ENCODE assay signal across 13 cellular contexts in genomic region chr1:235835226-235835625, GRCh38. TPM values are rescaled to one million over a fixed set of nuclear protein-coding genes. Genes with fewer than 3 reads are reported as not detected.
A peak's percentile ranks its signal among the peaks of the same experiment; 100 is the strongest.
DNase-seq lines count a peak whose midpoint lies in the region; ATAC-seq, FAIRE-seq and TF ChIP-seq lines count a peak whose summit lies in the region.
"Had no signal": no experiment of that assay in that cellular context is flagged by ENCODE, and none has a peak within 500 bp of the region (broad histone marks: within the 10 kb centered on the region; RNA-seq: fewer than 3 reads in every experiment).

No MANE protein-coding gene starts in this region.

- H3F3A ChIP-seq in SK-N-SH (replicated peaks; ENCODE audit: insufficient read depth) = no peaks in the 10 kb centered on the region

- H3K9ac ChIP-seq in kidney (ENCODE audit: low read length in 2 of 2) (peak overlapping the region in 1 of 2 donors; percentile 48), SK-N-SH (no peak overlapping the region)

- H3K4me3 ChIP-seq in kidney (ENCODE audit: low read length in 2 of 2) (peak overlapping the region in 1 of 2 donors; percentile 40), stomach (peak overlapping the region in 2 of 4 donors; percentile 11 to 30), SK-N-SH (ENCODE audit: low read depth in 2 of 2, low read length in 1 of 2) (no peak overlapping the region)

- FAIRE-seq in kidney (lab: Jason Lieb, UNC) = no peak

- ATAC-seq in GM19351 (IDR thresholded peaks at IDR 0.05; ENCODE audit: unreplicated experiment) = no peak

- TF ChIP-seq CTCF in kidney (IDR thresholded peaks at IDR 0.05; ENCODE audit: borderline replicate concordance, extremely low read depth, insufficient read depth) = peak; percentile 9
- no peak for TF ChIP-seq CTCF in stomach (IDR thresholded peaks at IDR 0.05)
- TF ChIP-seq CTCF in SK-N-SH (IDR thresholded peaks at IDR 0.05) = no peak

- intact Hi-C loops in kidney (cut with DNase I) (no loop called here), stomach (cut with DNase I; ENCODE audit: low total_unique reads) (no loop called here)

- H3K27me3 ChIP-seq in stomach = no peaks in the 10 kb centered on the region
- H3K27me3 ChIP-seq in SK-N-SH (ENCODE audit: insufficient read depth) = no peaks in the 10 kb centered on the region
- H3K27me3 ChIP-seq: brain microvascular endothelial cell had no signal

- POLR2A ChIA-PET in SK-N-SH (lab: Yijun Ruan, JAX) = no interaction called here

- H3K36me3 ChIP-seq in kidney (ENCODE audit: control insufficient read depth in 1 of 2, insufficient read depth in 2 of 2, low read length in 2 of 2) (no peaks in the 10 kb centered on the region), stomach (peaks cover 0 to 8% (median 5%) of the 10 kb centered on the region in 4 donors), SK-N-SH (replicated peaks in 1 of 2; ENCODE audit: control insufficient read depth in 1 of 2, insufficient read depth in 2 of 2, low read length in 1 of 2) (peaks cover under 1 to 3% of the 10 kb centered on the region in 2 experiments)
- H3K36me3 ChIP-seq: brain microvascular endothelial cell had no signal

- no peaks in the 10 kb centered on the region for H4K20me1 ChIP-seq in SK-N-SH (ENCODE audit: insufficient read depth)

- CTCF ChIA-PET in SK-N-SH (lab: Yijun Ruan, JAX) = interaction anchor here (1.1 to 3.7 kb wide), 4 partner anchors 8 to 31 kb away, joined by 3 to 18 read pairs (median 4); no protein-coding TSS in a partner anchor

- no peak for TF ChIP-seq POLR2A in stomach (IDR thresholded peaks at IDR 0.05)

- no peaks in the 10 kb centered on the region for H3K79me2 ChIP-seq in SK-N-SH (ENCODE audit: insufficient read depth)

- no peak overlapping the region for H3K27ac ChIP-seq in kidney (ENCODE audit: low read depth in 2 of 2, low read length in 2 of 2)
- H3K27ac ChIP-seq in stomach = peak overlapping the region in 3 of 5 donors; percentile 40 to 61 (median 55)
- no peak overlapping the region for H3K27ac ChIP-seq in SK-N-SH (ENCODE audit: low read depth in 2 of 2, low read length in 1 of 2)
- H3K27ac ChIP-seq: brain microvascular endothelial cell, HL-60 had no signal

- H2AFZ ChIP-seq in SK-N-SH (ENCODE audit: low read depth) = no peak overlapping the region

- 11 to 23% (median 16%) methylated on average over 4 of the region's 4 CpGs for WGBS in stomach, 5 donors
- WGBS in SK-N-SH (ENCODE audit: low lambda C conversion rate) = 91% methylated on average over 4 of the region's 4 CpGs

- no peak overlapping the region for H3K4me2 ChIP-seq in SK-N-SH

- DNase-seq in ELR (ENCODE audit: low read depth) = peak; percentile 10
- peak; percentile 85 for DNase-seq in cerebellar cortex (ENCODE audit: low spot score)
- DNase-seq in kidney = no peak
- DNase-seq in stomach = peak; percentile 49
- DNase-seq in SK-N-SH = no peak
- no peak for DNase-seq in NCI-H2196 (lab: John Stamatoyannopoulos, UW; ENCODE audit: unreplicated experiment)
- no peak for DNase-seq in islet precursor cell
- DNase-seq: activated CD8-positive, alpha-beta memory T cell treated with anti-CD3 and anti-CD28 coated beads for 24 hours; brain microvascular endothelial cell; HCEC 1CT; NCI-H1105 treated with DMSO at 0.1 percent for 48 hours had no signal

- H3K9me2 ChIP-seq in SK-N-SH = no peaks in the 10 kb centered on the region

- H3K4me1 ChIP-seq in kidney (ENCODE audit: control insufficient read depth in 1 of 2, insufficient read depth in 1 of 2, low read depth in 1 of 2, low read length in 2 of 2) = no peaks in the 10 kb centered on the region
- peaks cover 9 to 37% (median 14%) of the 10 kb centered on the region in 4 donors for H3K4me1 ChIP-seq in stomach
- no peaks in the 10 kb centered on the region for H3K4me1 ChIP-seq in SK-N-SH (ENCODE audit: control insufficient read depth in 1 of 2, insufficient read depth in 2 of 2, low read depth in 1 of 2, low read length in 1 of 2)

- no peak for TF ChIP-seq RAD21 in SK-N-SH (IDR thresholded peaks at IDR 0.05; ENCODE audit: low read length)

- TF ChIP-seq EP300 in stomach (IDR thresholded peaks at IDR 0.05) = no peak
- no peak for TF ChIP-seq EP300 in SK-N-SH (IDR thresholded peaks at IDR 0.05; ENCODE audit: borderline replicate concordance in 1 of 2, low read depth in 1 of 2, low read length in 1 of 2)

- no peaks in the 10 kb centered on the region for H3K9me3 ChIP-seq in kidney (ENCODE audit: control insufficient read depth in 1 of 2, low read length in 2 of 2)
- no peaks in the 10 kb centered on the region for H3K9me3 ChIP-seq in stomach
- no peaks in the 10 kb centered on the region for H3K9me3 ChIP-seq in SK-N-SH

TF ChIP-seq in SK-N-SH, 30 proteins besides CTCF, POLR2A, EP300 and RAD21:
- no peak for TF ChIP-seq TEAD4 (IDR thresholded peaks at IDR 0.05; ENCODE audit: borderline replicate concordance, insufficient read depth)
- no peak for TF ChIP-seq GABPA (IDR thresholded peaks at IDR 0.05; ENCODE audit: low read depth)
- TF ChIP-seq NFIC (IDR thresholded peaks at IDR 0.05; ENCODE audit: borderline replicate concordance) = no peak
- no peak for TF ChIP-seq PBX3 (IDR thresholded peaks at IDR 0.05)
- no peak for TF ChIP-seq NRF1 (IDR thresholded peaks at IDR 0.05; ENCODE audit: low read depth, low read length)
- TF ChIP-seq GATA2 (CRISPR knock-in tag; IDR thresholded peaks at IDR 0.05) = no peak
- no peak for TF ChIP-seq SMC3 (IDR thresholded peaks at IDR 0.05; ENCODE audit: low read depth, low read length)
- TF ChIP-seq SIN3A (IDR thresholded peaks at IDR 0.05; ENCODE audit: borderline replicate concordance, low read depth, low read length) = no peak
- TF ChIP-seq TAF1 (IDR thresholded peaks at IDR 0.05; ENCODE audit: borderline replicate concordance, low read depth, low read length) = no peak
- TF ChIP-seq RCOR1 (IDR thresholded peaks at IDR 0.05; ENCODE audit: low read length) = no peak
- TF ChIP-seq RFX5 (IDR thresholded peaks at IDR 0.05; ENCODE audit: low read length) = no peak
- TF ChIP-seq MXI1 (IDR thresholded peaks at IDR 0.05; ENCODE audit: low read depth, low read length) = no peak
- no peak for TF ChIP-seq CHD2 (IDR thresholded peaks at IDR 0.05; ENCODE audit: low read length, partially characterized antibody)
- TF ChIP-seq FOSL2 (IDR thresholded peaks at IDR 0.05; ENCODE audit: borderline replicate concordance, low read depth) = no peak
- TF ChIP-seq MAX (IDR thresholded peaks at IDR 0.05; ENCODE audit: low read depth) = no peak
- TF ChIP-seq USF2 (IDR thresholded peaks at IDR 0.05; ENCODE audit: borderline replicate concordance, low read depth, low read length) = no peak

RNA-seq across cellular contexts. Expression of gene LYST, which starts 31.5 kb away (rescaled TPM):
- total RNA-seq in kidney = 30.3 TPM
- polyA plus RNA-seq in kidney (ENCODE audit: insufficient read depth, low read depth, low replicate concordance) = 4.6 TPM
- total RNA-seq in stomach = 10 to 100 TPM in 4 of 5 donors, 1 to 10 TPM in 1; 1.7 to 95.6 (median 37.3) TPM
- polyA plus RNA-seq in stomach = 1 to 10 TPM; 4.9 to 8.6 (median 5.5) TPM
- polyA plus RNA-seq in SK-N-SH (2012; rRNA removed) = 3.9 and 4.6 TPM in 2 replicates
- polyA plus RNA-seq in SK-N-SH (2012; cell fraction: cytosol; rRNA removed) = 3.3 and 4.3 TPM in 2 replicates
- 7.6 and 11.9 TPM in 2 replicates for polyA plus RNA-seq in SK-N-SH (2012; cell fraction: nucleus; rRNA removed)

Comparison
In these comparisons a context has a peak if more than half of its experiments do, and no peak if none do; other contexts are left out.
1. DNase-seq: peak in ELR (single experiment), cerebellar cortex (single experiment) and stomach (single experiment); none in kidney (single experiment), SK-N-SH (single experiment), NCI-H2196 (single experiment) and islet precursor cell (single experiment).
2. H3K27ac ChIP-seq: peak in stomach (3 of 5); none in kidney (0 of 2) and SK-N-SH (0 of 2).